9 cellular contexts compared by ENCODE assay signal in the genomic region with DNA sequence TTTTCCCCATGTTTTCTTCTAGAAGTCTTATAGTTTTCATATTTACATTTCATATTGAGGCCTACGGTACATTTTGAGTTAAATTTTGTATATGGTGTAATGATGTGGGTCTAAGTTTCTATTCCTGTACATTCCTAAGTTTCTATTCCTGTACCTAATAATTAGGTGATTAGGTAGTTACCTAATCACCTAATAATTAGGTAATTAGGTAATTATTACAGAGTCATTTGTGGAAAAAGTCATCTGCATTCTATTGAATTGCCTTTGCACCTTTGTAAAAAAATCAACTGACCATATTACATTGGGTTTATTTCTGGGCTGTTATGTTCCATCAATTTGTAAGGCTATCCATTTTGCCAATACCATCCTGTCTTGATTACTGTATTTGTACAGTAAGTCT.
"Had no signal": no experiment of that assay in that cellular context is flagged by ENCODE, and none has a peak within 500 bp of the region (broad histone marks: within the 10 kb centered on the region; RNA-seq: fewer than 3 reads in every experiment).

No MANE protein-coding gene starts in this region.

- H3K4me1 ChIP-seq: HAP-1 had no signal

- H3K9me3 Mint-ChIP-seq: GM23338, HFFc6 had no signal

- H3K4me3 Mint-ChIP-seq: GM23338, HFFc6 had no signal

- H3K4me1 Mint-ChIP-seq: GM23338 had no signal

- H3K27ac Mint-ChIP-seq: GM23338, HFFc6 had no signal

- H3K9me3 ChIP-seq: HAP-1 had no signal

- H3K4me2 ChIP-seq: GM23338 had no signal

- H3K36me3 ChIP-seq: HAP-1 had no signal

- H3K4me3 ChIP-seq: GM23338, HAP-1 had no signal

- DNase-seq: H7, HFFc6, IMR-90, KBM-7 had no signal

- ATAC-seq: GM23338, HCT116 had no signal

- FAIRE-seq: H1, HTR-8/SVneo had no signal

- H2AFZ ChIP-seq: GM23338 had no signal
